Comparison of ENCODE assay signal across 16 cellular contexts in the genomic region with DNA sequence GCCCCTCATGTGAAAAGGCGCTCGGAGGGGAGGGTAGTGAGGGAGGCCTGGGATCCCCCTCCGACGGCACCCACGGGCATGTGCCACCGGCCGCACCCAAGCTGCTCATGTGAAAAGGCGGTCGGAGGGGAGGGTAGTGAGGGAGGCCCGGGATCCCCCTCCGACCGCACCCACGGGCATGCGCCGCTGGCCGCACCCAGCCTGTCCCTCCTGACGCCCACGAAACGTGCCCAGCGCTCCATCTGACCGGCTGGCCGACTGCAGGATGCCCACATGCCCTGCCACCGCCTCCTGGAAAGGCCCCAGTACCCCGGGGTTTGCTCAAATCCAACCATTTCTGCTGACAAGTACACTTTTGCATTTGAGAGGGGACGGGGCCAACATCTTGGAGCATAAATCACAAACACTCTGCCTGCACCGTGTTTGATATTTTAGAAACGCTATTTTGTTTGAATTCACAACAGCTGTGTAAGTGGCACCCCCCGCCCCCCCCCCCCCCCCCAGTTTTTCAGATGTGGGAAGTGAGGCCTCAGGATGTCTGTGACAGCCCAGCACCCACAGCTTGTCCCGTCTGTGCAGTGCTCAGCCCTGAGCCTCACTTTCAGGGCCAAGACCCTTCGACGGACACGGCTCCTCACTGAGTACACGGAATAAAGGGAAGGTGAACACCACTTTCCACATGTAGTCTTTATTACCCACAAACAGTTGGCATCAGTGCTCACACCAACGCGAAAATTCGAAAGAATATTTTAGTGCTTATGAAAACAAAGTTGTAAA.
"Had no signal": no experiment of that assay in that cellular context is flagged by ENCODE, and none has a peak within 500 bp of the region (broad histone marks: within the 10 kb centered on the region; RNA-seq: fewer than 3 reads in every experiment).

No MANE protein-coding gene starts in this region.

- H3K36me3 Mint-ChIP-seq: activated CD8-positive, alpha-beta memory T cell treated with anti-CD3 and anti-CD28 coated beads, Interleukin-2, amount 10 ng/mL, durations not matched to agents 7 days and 5 days; activated naive CD4-positive, alpha-beta T cell treated with anti-CD3 and anti-CD28 coated beads, Interleukin-2, amount 50 U/mL, for 72 hours; memory B cell had no signal

- H3K27me3 Mint-ChIP-seq: activated T-cell treated with anti-CD3 and anti-CD28 coated beads, Interleukin-2, amount 50 U/mL, for 24 hours had no signal

- H3K27ac ChIP-seq: esophagus squamous epithelium, foreskin keratinocyte, thyroid gland, vagina had no signal

- H3K4me3 Mint-ChIP-seq: activated CD8-positive, alpha-beta memory T cell treated with anti-CD3 and anti-CD28 coated beads, Interleukin-2, amount 10 ng/mL, durations not matched to agents 7 days and 5 days; activated T-cell treated with anti-CD3 and anti-CD28 coated beads, Interleukin-2, amount 50 U/mL, for 24 hours; memory B cell; nephron progenitor cell had no signal

- H3K36me3 ChIP-seq: ovary, vagina had no signal

- H3K9me3 Mint-ChIP-seq: activated naive CD4-positive, alpha-beta T cell treated with anti-CD3 and anti-CD28 coated beads, Interleukin-2, amount 50 U/mL, for 72 hours; activated T-cell treated with anti-CD3 and anti-CD28 coated beads, Interleukin-2, amount 50 U/mL, for 24 hours; memory B cell; nephron progenitor cell had no signal

- H3K4me1 ChIP-seq: foreskin keratinocyte had no signal

- DNase-seq: activated CD4-positive, alpha-beta T cell treated with anti-CD3 and anti-CD28 coated beads for 1 hour; activated CD4-positive, alpha-beta T cell treated with anti-CD3 and anti-CD28 coated beads, Interleukin-2, amount 50 U/mL, for 48 hours; activated CD8-positive, alpha-beta memory T cell treated with anti-CD3 and anti-CD28 coated beads, Interleukin-2, amount 10 ng/mL, durations not matched to agents 7 days and 5 days; activated effector memory CD4-positive, alpha-beta T cell treated with Interleukin-2 at 50 U/mL for 16 hours; activated T-cell treated with anti-CD3 and anti-CD28 coated beads, Interleukin-2, amount 50 U/mL, for 24 hours; esophagus squamous epithelium; foreskin keratinocyte; nephron progenitor cell; T-helper 9 cell; thyroid gland had no signal

- H3K27me3 ChIP-seq: ovary, thyroid gland, vagina had no signal

- H3K4me3 ChIP-seq: esophagus squamous epithelium, ovary, skin epidermis, thyroid gland, vagina had no signal

- H3K9me3 ChIP-seq: esophagus squamous epithelium, ovary, thyroid gland, vagina had no signal

- H3K27ac Mint-ChIP-seq: activated CD8-positive, alpha-beta memory T cell treated with anti-CD3 and anti-CD28 coated beads, Interleukin-2, amount 10 ng/mL, durations not matched to agents 7 days and 5 days; activated naive CD4-positive, alpha-beta T cell treated with anti-CD3 and anti-CD28 coated beads, Interleukin-2, amount 50 U/mL, for 72 hours; activated T-cell treated with anti-CD3 and anti-CD28 coated beads, Interleukin-2, amount 50 U/mL, for 24 hours; memory B cell; nephron progenitor cell had no signal

- ATAC-seq: activated CD8-positive, alpha-beta memory T cell treated with anti-CD3 and anti-CD28 coated beads, Interleukin-2, amount 10 ng/mL, durations not matched to agents 7 days and 5 days; activated naive CD4-positive, alpha-beta T cell treated with anti-CD3 and anti-CD28 coated beads, Interleukin-2, amount 50 U/mL, for 72 hours; foreskin keratinocyte had no signal

- FAIRE-seq: endometrium had no signal
